ENCODE assay signal across 9 cellular contexts in the genomic region with DNA sequence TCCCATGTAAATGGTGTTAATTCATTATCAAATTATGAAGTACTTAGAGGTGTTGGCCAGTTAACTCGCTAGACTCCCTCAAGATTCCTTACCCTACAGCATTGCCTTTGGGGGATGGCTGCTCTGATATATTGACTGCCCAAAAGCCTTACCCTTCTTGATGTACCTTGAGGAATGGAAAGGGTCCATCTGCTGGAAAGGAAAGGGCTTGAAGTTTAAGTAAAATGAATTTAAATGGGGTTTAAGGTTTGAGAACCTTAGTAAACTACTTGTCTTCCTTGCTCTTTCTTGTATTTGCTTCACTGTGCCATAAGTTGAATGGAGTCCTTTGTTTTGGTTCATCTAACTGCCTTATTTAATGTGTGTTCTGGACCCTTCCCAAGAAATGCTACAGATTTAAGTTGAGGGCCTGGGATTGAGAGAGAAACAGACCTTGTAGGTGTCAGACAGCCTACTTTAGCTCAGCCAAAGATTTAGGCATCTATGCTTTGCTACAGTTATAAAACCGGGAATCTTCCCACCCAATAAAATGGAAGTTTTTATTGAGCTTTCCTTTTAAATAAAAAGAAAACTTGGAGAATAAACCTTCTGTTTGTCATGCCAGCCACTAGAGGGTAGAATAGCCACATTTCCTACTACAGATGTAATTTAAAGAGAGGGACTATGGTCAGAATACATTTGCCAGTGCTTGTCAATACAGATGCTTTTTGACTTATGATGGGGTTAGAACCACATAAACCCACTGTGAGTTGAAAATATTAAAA. TPM values are rescaled to one million over a fixed set of nuclear protein-coding genes. Genes with fewer than 3 reads are reported as not detected.
A peak's percentile ranks its signal among the peaks of the same experiment; 100 is the strongest.
DNase-seq lines count a peak whose midpoint lies in the region; ATAC-seq and TF ChIP-seq lines count a peak whose summit lies in the region.
"Had no signal": no experiment of that assay in that cellular context is flagged by ENCODE, and none has a peak within 500 bp of the region (broad histone marks: within the 10 kb centered on the region; RNA-seq: fewer than 3 reads in every experiment).

No MANE protein-coding gene starts in this region.

- peaks cover 2% of the 10 kb centered on the region for H3K36me3 Mint-ChIP-seq in CD8-positive, alpha-beta T cell
- H3K36me3 Mint-ChIP-seq: IgD-negative memory B cell had no signal

- POLR2A ChIA-PET in CD8-positive, alpha-beta T cell (lab: Charles Lee) = no interaction called here

- no peak overlapping the region for H3K4me3 ChIP-seq in CD8-positive, alpha-beta T cell (ENCODE audit: low read depth, low read length)
- no peak overlapping the region for H3K4me3 ChIP-seq in WERI-Rb-1 (ENCODE audit: low read depth, low read length)
- H3K4me3 ChIP-seq in retinal pigment epithelial cell (ENCODE audit: low read length) = no peak overlapping the region

- H3K4me3 Mint-ChIP-seq in CD8-positive, alpha-beta T cell = no peak overlapping the region
- H3K4me3 Mint-ChIP-seq: IgD-negative memory B cell had no signal

- H3K4me1 Mint-ChIP-seq in CD8-positive, alpha-beta T cell (ENCODE audit: low read depth) = peaks cover 2% of the 10 kb centered on the region

- intact Hi-C loops in CD8-positive, alpha-beta T cell (cut with DNase I, micrococcal nuclease) = no loop called here
- intact Hi-C loops in Right ventricle myocardium superior (cut with DNase I) = no loop called here

- no peak overlapping the region for H3K27ac ChIP-seq in CD8-positive, alpha-beta T cell (ENCODE audit: low read depth, low read length)
- no peak overlapping the region; the same call in 1 of the 2 replicates for H3K27ac ChIP-seq in WERI-Rb-1

- H3K27ac Mint-ChIP-seq in CD8-positive, alpha-beta T cell = no peak overlapping the region

- ATAC-seq in CD8-positive, alpha-beta T cell = no peak
- ATAC-seq in GM19463 (IDR thresholded peaks at IDR 0.05; ENCODE audit: unreplicated experiment) = peak; percentile 51
- peak; percentile 83 for ATAC-seq in Right ventricle myocardium superior (ENCODE audit: poor library complexity)

- DNase-seq in CD8-positive, alpha-beta T cell = no peak
- DNase-seq in MV-4-11 (lab: John Stamatoyannopoulos, UW) = peak; percentile 30
- DNase-seq in WERI-Rb-1 = no peak
- DNase-seq in Right ventricle myocardium superior = no peak
- no peak for DNase-seq in retinal pigment epithelial cell (ENCODE audit: low read depth)
- no peak for DNase-seq in islet precursor cell
- no peak for DNase-seq in activated gamma-delta T cell treated with Interleukin-2 at 50 U/mL for 16 hours

- no peaks in the 10 kb centered on the region for H3K27me3 Mint-ChIP-seq in CD8-positive, alpha-beta T cell (ENCODE audit: low read depth)
- H3K27me3 Mint-ChIP-seq: IgD-negative memory B cell had no signal

- H3K27me3 ChIP-seq in CD8-positive, alpha-beta T cell (ENCODE audit: insufficient read depth, low read length) = no peaks in the 10 kb centered on the region
- H3K27me3 ChIP-seq in WERI-Rb-1 (ENCODE audit: insufficient read depth, low read depth, severe bottlenecking) = no peaks in the 10 kb centered on the region

- H3K36me3 ChIP-seq in CD8-positive, alpha-beta T cell (ENCODE audit: insufficient read depth, low read length) = no peaks in the 10 kb centered on the region
- peaks cover 5% of the 10 kb centered on the region for H3K36me3 ChIP-seq in WERI-Rb-1

- no peaks in the 10 kb centered on the region for H3K9me3 ChIP-seq in CD8-positive, alpha-beta T cell (ENCODE audit: low read length)
- H3K9me3 ChIP-seq in WERI-Rb-1 (ENCODE audit: severe bottlenecking) = no peaks in the 10 kb centered on the region

- TF ChIP-seq CTCF in CD8-positive, alpha-beta T cell (IDR thresholded peaks at IDR 0.05) = peak; percentile 8
- TF ChIP-seq CTCF in WERI-Rb-1 (IDR thresholded peaks at IDR 0.05; ENCODE audit: low read depth, low read length) (0 out of 2 replicates have a peak, but pooled peaks have one; percentile 23), retinal pigment epithelial cell (conservative IDR thresholded peaks at IDR 0.05; ENCODE audit: low read depth, low read length) (peak; percentile 71)

- no peaks in the 10 kb centered on the region for H3K4me1 ChIP-seq in CD8-positive, alpha-beta T cell (ENCODE audit: insufficient read depth, low read length)

- CTCF ChIA-PET in CD8-positive, alpha-beta T cell (lab: Charles Lee) = interaction anchor here (0.7 to 1.8 kb wide), 3 partner anchors 8 to 27 kb away, joined by 3 to 5 read pairs (median 3); no protein-coding TSS in a partner anchor

- no peaks in the 10 kb centered on the region for H3K9me3 Mint-ChIP-seq in CD8-positive, alpha-beta T cell
- H3K9me3 Mint-ChIP-seq: IgD-negative memory B cell had no signal

RNA-seq across cellular contexts. Expression of a gene that starts 25.3 kb away (rescaled TPM):
- 10 to 100 TPM in 1 of 2 experiments, 1 to 10 TPM in 1; 9.0 to 13.7 TPM for total RNA-seq in CD8-positive, alpha-beta T cell
- 36.9 TPM for total RNA-seq in Right ventricle myocardium superior

Comparison
In these comparisons a context has a peak if more than half of its experiments do, and no peak if none do; other contexts are left out.
1. CTCF ChIP-seq: peak in every context shown above with its lines; median percentile 71 in retinal pigment epithelial cell; 23 in WERI-Rb-1; 8 in CD8-positive, alpha-beta T cell.